ENCODE assay signal across 4 cellular contexts in genomic region chr7:32850654-32851053, GRCh38. TPM values are rescaled to one million over a fixed set of nuclear protein-coding genes. Genes with fewer than 3 reads are reported as not detected.
DNase-seq lines count a peak whose midpoint lies in the region; ATAC-seq, FAIRE-seq and TF ChIP-seq lines count a peak whose summit lies in the region.
"Not testable (repeated sequence)": the region's sequence is repeated elsewhere in the genome, so short reads cannot be mapped to it uniquely, and the experiment has no call there.

No MANE protein-coding gene starts in this region.

- not testable (repeated sequence) for H3K9me3 ChIP-seq in K562 (replicated peaks; ENCODE audit: control insufficient read depth, insufficient read depth, low read depth, low read length)

- not testable (repeated sequence) for BruUV-seq in K562 (replicated peaks; lab: Mats Ljungman, UMichigan)

- not testable (repeated sequence) for H4K8ac ChIP-seq in mesendoderm (ENCODE audit: low read depth, low read length)

- CTCF ChIA-PET in K562 (lab: Yijun Ruan, JAX; ENCODE audit: low intra/inter-chr PET ratio) = not testable (repeated sequence)

- not testable (repeated sequence) for TF ChIP-seq POLR2A in K562 (conservative IDR thresholded peaks at IDR 0.05)

- DNase-seq in RCC 7860 (ENCODE audit: low spot score) (peak; percentile 1), mesendoderm (peak; percentile 57)
- not testable (repeated sequence) for DNase-seq in K562 (ENCODE audit: extremely low read depth in 1 of 4, low spot score in 3 of 4)

- H2AFZ ChIP-seq in K562 (ENCODE audit: low read depth, low read length) = not testable (repeated sequence)

- H3K27ac ChIP-seq in VCaP = peak overlapping the region; percentile 40
- H3K27ac ChIP-seq in K562 (ENCODE audit: extremely low read depth, low read depth, low read length); mesendoderm (ENCODE audit: low read depth, low read length): not testable (repeated sequence)

- H2BK120ac ChIP-seq in mesendoderm (ENCODE audit: low read depth, low read length) = not testable (repeated sequence)

- not testable (repeated sequence) for H3K36me3 ChIP-seq in K562 (ENCODE audit: control insufficient read depth, insufficient read depth, low read length); mesendoderm (ENCODE audit: control insufficient read depth, insufficient read depth, low read length)

- not testable (repeated sequence) for H2BK15ac ChIP-seq in mesendoderm (replicated peaks; ENCODE audit: low read depth)

- 46% methylated on average over 3 of the region's 3 CpGs for WGBS in K562 (ENCODE audit: insufficient coverage, low coverage, missing lambda C conversion rate)
- no CpG with 5 or more reads among the region's 3 CpGs for WGBS in mesendoderm (ENCODE audit: extremely low coverage, insufficient coverage, low lambda C conversion rate)

- H3K9ac ChIP-seq in K562 (ENCODE audit: insufficient read depth in 1 of 2, low read depth in 2 of 2, low read length in 2 of 2); mesendoderm (ENCODE audit: low read length): not testable (repeated sequence)

- not testable (repeated sequence) for FAIRE-seq in RCC 7860 (lab: Jason Lieb, UNC); K562 (lab: Jason Lieb, UNC)

- H3K79me1 ChIP-seq in mesendoderm (ENCODE audit: low read length) = not testable (repeated sequence)

- not testable (repeated sequence) for H3K23ac ChIP-seq in mesendoderm (ENCODE audit: low read length)

- intact Hi-C loops in K562 (cut with micrococcal nuclease) = not testable (repeated sequence)

- H3K79me2 ChIP-seq in K562 (ENCODE audit: control insufficient read depth, insufficient read depth, low read length); mesendoderm (ENCODE audit: control insufficient read depth, insufficient read depth, low read length): not testable (repeated sequence)

- not testable (repeated sequence) for H3K18ac ChIP-seq in mesendoderm (ENCODE audit: low read length)

- ATAC-seq in K562 = not testable (repeated sequence)

- not testable (repeated sequence) for H3K56ac ChIP-seq in mesendoderm (ENCODE audit: low read length)

- H2BK5ac ChIP-seq in mesendoderm (ENCODE audit: low read length) = not testable (repeated sequence)

- H3K4ac ChIP-seq in mesendoderm (ENCODE audit: low read depth, low read length) = not testable (repeated sequence)

- not testable (repeated sequence) for H3K27me3 ChIP-seq in K562 (ENCODE audit: control insufficient read depth in 2 of 2, insufficient read depth in 2 of 2, low read length in 2 of 2); mesendoderm (ENCODE audit: insufficient read depth, low read length, poor library complexity)

- POLR2A ChIA-PET in K562 (lab: Yijun Ruan, JAX) = not testable (repeated sequence)

- not testable (repeated sequence) for H4K5ac ChIP-seq in mesendoderm (ENCODE audit: low read length)

- not testable (repeated sequence) for H2AK5ac ChIP-seq in mesendoderm (ENCODE audit: low read length)

- not testable (repeated sequence) for H4K20me1 ChIP-seq in K562 (replicated peaks; ENCODE audit: control insufficient read depth, insufficient read depth, low read length)

- in situ Hi-C loops in K562 (cut with MboI) = not testable (repeated sequence)

- not testable (repeated sequence) for H3K4me3 ChIP-seq in K562; mesendoderm (ENCODE audit: low read length)

- H3K4me2 ChIP-seq in K562 (ENCODE audit: insufficient read depth, low read length); mesendoderm (ENCODE audit: low read length): not testable (repeated sequence)

- not testable (repeated sequence) for TF ChIP-seq RAD21 in K562 (CRISPR knock-in tag; conservative IDR thresholded peaks at IDR 0.05 in 1 of 2, IDR thresholded peaks at IDR 0.05 in 1 of 2)

- not testable (repeated sequence) for H3K9me1 ChIP-seq in K562 (ENCODE audit: control insufficient read depth, insufficient read depth, low read length)

- TF ChIP-seq EP300 in K562 (IDR thresholded peaks at IDR 0.05; ENCODE audit: low read length) = not testable (repeated sequence)

- not testable (repeated sequence) for TF ChIP-seq CTCF in VCaP (conservative IDR thresholded peaks at IDR 0.05); K562 (IDR thresholded peaks at IDR 0.05 in 2 of 3, conservative IDR thresholded peaks at IDR 0.05 in 1 of 3; ENCODE audit: insufficient read depth in 2 of 3, low read depth in 1 of 3, low read length in 3 of 3)

- not testable (repeated sequence) for H3K4me1 ChIP-seq in K562 (replicated peaks in 1 of 2; ENCODE audit: control insufficient read depth in 2 of 2, insufficient read depth in 2 of 2, low read length in 2 of 2); mesendoderm (ENCODE audit: control insufficient read depth, low read depth, low read length)

TF ChIP-seq in K562, 482 proteins besides CTCF, POLR2A, EP300 and RAD21:
- peak; percentile 76 for TF ChIP-seq ZNF431 (CRISPR knock-in tag; IDR thresholded peaks at IDR 0.05)

RNA-seq across cellular contexts. Expression of gene KBTBD2, which starts 40.9 kb away (rescaled TPM):
- total RNA-seq in K562 (2011; cell fraction: chromatin; rRNA removed; ENCODE audit: low replicate concordance) = 104 and 163 TPM in 2 replicates
- total RNA-seq in K562 (2011; cell fraction: nucleolus; rRNA removed) = 38.5 and 42.6 TPM in 2 replicates
- total RNA-seq in K562 (2011; cell fraction: nucleoplasm; rRNA removed) = 74.4 and 118 TPM in 2 replicates
- 27.3 and 27.8 TPM in 2 replicates for total RNA-seq in K562 (2014; rRNA removed)
- total RNA-seq in K562 (2014; rRNA removed; fragmentation: Illumina TruSeq; extraction: Trizol) = 40.3 and 50.3 TPM in 2 replicates
- total RNA-seq in K562 (2015; rRNA removed; fragmentation: Illumina TruSeq; extraction: Trizol) = 33.8 and 35.8 TPM in 2 replicates
- total RNA-seq in K562 (2021) = 27.0 and 31.4 TPM in 2 replicates
- polyA plus RNA-seq in K562 (2011; rRNA removed) = 49.8 and 62.2 TPM in 2 replicates
- 14.2 and 26.7 TPM in 2 replicates for polyA plus RNA-seq in K562 (2011; cell fraction: cytosol; rRNA removed)
- polyA plus RNA-seq in K562 (2011; cell fraction: nucleus; rRNA removed) = 21.8 and 25.6 TPM in 2 replicates
- polyA plus RNA-seq in K562 (2012) = 22.4 and 24.3 TPM in 2 replicates
- polyA plus RNA-seq in K562 (2014; fragmentation: Illumina TruSeq; extraction: Trizol) = 29.1 and 35.2 TPM in 2 replicates
- 10 to 100 TPM; 22.8 to 22.9 TPM for polyA plus RNA-seq in K562 (2014; fragmentation: Nextera tagmentation; extraction: Ambion mirVana)
- 27.4 and 30.8 TPM in 2 replicates for polyA plus RNA-seq in K562 (2014; rRNA removed)
- 104 and 106 TPM in 2 replicates for polyA minus RNA-seq in K562 (2011; rRNA and poly(A)+ RNA removed)
- 20.4 and 34.2 TPM in 2 replicates for polyA minus RNA-seq in K562 (2011; cell fraction: cytosol; rRNA and poly(A)+ RNA removed)
- polyA minus RNA-seq in K562 (2011; cell fraction: nucleus; rRNA and poly(A)+ RNA removed) = 25.0 and 32.5 TPM in 2 replicates
- 24.2 TPM for polyA plus RNA-seq in mesendoderm (2013, experiment 1 of 2)
- polyA plus RNA-seq in mesendoderm (2013, experiment 2 of 2) = 23.9 TPM
